20 cellular contexts compared by ENCODE assay signal in genomic region chr11:115959098-115959497, GRCh38.
A peak's percentile ranks its signal among the peaks of the same experiment; 100 is the strongest.
DNase-seq lines count a peak whose midpoint lies in the region; ATAC-seq and TF ChIP-seq lines count a peak whose summit lies in the region.
"Had no signal": no experiment of that assay in that cellular context is flagged by ENCODE, and none has a peak within 500 bp of the region (broad histone marks: within the 10 kb centered on the region; RNA-seq: fewer than 3 reads in every experiment).

No MANE protein-coding gene starts in this region.

- peaks cover 24% of the 10 kb centered on the region for H3K4me1 ChIP-seq in body of pancreas
- H3K4me1 ChIP-seq: BLaER1 treated with 17β-estradiol and CSF1 and Interleukin-3, amounts not matched to agents 10 nM and 100 nM had no signal

- no peaks in the 10 kb centered on the region for H3K9me3 ChIP-seq in body of pancreas
- H3K9me3 ChIP-seq: BLaER1 treated with 17β-estradiol and CSF1 and Interleukin-3, amounts not matched to agents 10 nM and 100 nM; heart right ventricle; sigmoid colon; testis had no signal

- DNase-seq in NCI-H524 (lab: John Stamatoyannopoulos, UW) (peak; percentile 11 to 56), NCI-H524 treated with DMSO at 0.1 percent for 48 hours (lab: John Stamatoyannopoulos, UW) (no peak), NCI-H2171 treated with DMSO at 0.1 percent for 48 hours (lab: John Stamatoyannopoulos, UW) (peak; percentile 81), body of pancreas (peak in 1 of 4 donors; percentile 20), retina (peak; percentile 51), midbrain (lab: John Stamatoyannopoulos, UW) (no peak), hippocampal formation (lab: John Stamatoyannopoulos, UW) (no peak)
- DNase-seq: activated CD4-positive, alpha-beta T cell treated with anti-CD3 and anti-CD28 coated beads for 1 hour; activated naive CD8-positive, alpha-beta T cell treated with anti-CD3 and anti-CD28 coated beads, Interleukin-2, amount 10 ng/mL, durations not matched to agents 7 days and 5 days; brain microvascular endothelial cell; DMS79; heart right ventricle; immature natural killer cell; KG1; sigmoid colon; testis had no signal

- ATAC-seq in body of pancreas (peak; percentile 47), GM21825 (IDR thresholded peaks at IDR 0.05; ENCODE audit: unreplicated experiment) (no peak)
- ATAC-seq: heart right ventricle; Panc1; stimulated activated memory B cell treated with anti-CD40 and anti-IgM and Interleukin-4, amounts not matched to agents 10 μg/mL and 1 μg/mL and 100 μg/mL, for 72 hours had no signal

- H3K4me3 ChIP-seq in body of pancreas, result no peak overlapping the region
- H3K4me3 ChIP-seq: BLaER1 treated with 17β-estradiol and CSF1 and Interleukin-3, amounts not matched to agents 10 nM and 100 nM; heart right ventricle; sigmoid colon had no signal

- no peaks in the 10 kb centered on the region for H3K27me3 ChIP-seq in body of pancreas
- H3K27me3 ChIP-seq: BLaER1 treated with 17β-estradiol and CSF1 and Interleukin-3, amounts not matched to agents 10 nM and 100 nM; brain microvascular endothelial cell; sigmoid colon; testis had no signal

- TF ChIP-seq CTCF in body of pancreas (IDR thresholded peaks at IDR 0.05), result no peak

- H3K36me3 ChIP-seq in body of pancreas (replicated peaks in 1 of 2; ENCODE audit: insufficient read depth in 1 of 2, low read depth in 2 of 2), result no peaks in the 10 kb centered on the region
- H3K36me3 ChIP-seq: BLaER1 treated with 17β-estradiol and CSF1 and Interleukin-3, amounts not matched to agents 10 nM and 100 nM; brain microvascular endothelial cell; heart right ventricle; sigmoid colon had no signal

- no peak for TF ChIP-seq POLR2A in body of pancreas (IDR thresholded peaks at IDR 0.05)

- no peak overlapping the region for H3K27ac ChIP-seq in body of pancreas
- H3K27ac ChIP-seq: BLaER1 treated with 17β-estradiol and CSF1 and Interleukin-3, amounts not matched to agents 10 nM and 100 nM; brain microvascular endothelial cell; heart right ventricle; sigmoid colon; testis had no signal

- 13 to 18% methylated on average over 22 of the region's 22 CpGs for WGBS in body of pancreas, 2 donors

- intact Hi-C loops in body of pancreas (cut with DNase I), result no loop called here

Comparison
In these comparisons a context has a peak if more than half of its experiments do, and no peak if none do; other contexts are left out.
1. DNase-seq: peak in NCI-H524 (2 of 2), NCI-H2171 treated with DMSO at 0.1 percent for 48 hours (single experiment) and retina (single experiment); none in NCI-H524 treated with DMSO at 0.1 percent for 48 hours (single experiment), midbrain (single experiment) and hippocampal formation (0 of 2).